In the genomic region with DNA sequence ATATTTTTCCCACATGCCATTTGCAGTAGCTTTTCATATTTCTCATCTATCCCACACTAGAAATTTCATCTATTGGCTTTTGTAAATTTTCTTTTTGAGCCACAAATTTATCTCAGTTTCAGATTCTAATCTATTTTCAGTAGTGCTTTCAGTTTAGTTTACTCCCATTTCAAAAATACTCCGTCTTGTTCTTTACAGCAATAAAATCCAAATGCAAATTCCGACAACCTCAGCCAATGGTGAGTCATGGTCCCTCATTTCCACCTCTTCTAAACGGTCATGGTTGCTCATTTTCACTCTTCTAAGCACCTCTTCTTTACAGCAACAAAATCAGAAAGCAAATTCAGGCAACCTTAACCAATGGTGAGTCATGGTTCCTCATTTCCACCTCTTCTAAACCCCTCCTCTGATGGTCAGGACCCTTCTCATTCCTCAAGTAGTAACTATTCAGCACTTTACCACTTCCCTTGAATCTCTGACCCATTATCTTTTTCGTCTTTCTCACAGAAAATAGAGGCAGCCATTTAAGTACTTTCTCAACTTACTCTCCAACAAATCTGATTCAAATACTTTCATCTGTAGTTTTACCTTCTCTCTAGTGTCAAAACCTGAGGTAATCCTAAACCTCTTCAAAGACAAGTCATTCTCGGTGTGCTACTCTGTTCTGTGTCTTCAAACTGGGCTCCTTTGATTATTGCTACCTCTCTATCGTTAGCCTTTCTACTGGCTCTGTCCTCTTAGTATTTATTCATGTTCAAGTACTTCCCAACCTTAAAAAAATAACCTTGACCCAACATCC, we compare ENCODE assay signal across 8 cellular contexts. TPM values are rescaled to one million over a fixed set of nuclear protein-coding genes. Genes with fewer than 3 reads are reported as not detected.
DNase-seq lines count a peak whose midpoint lies in the region; ATAC-seq, FAIRE-seq and TF ChIP-seq lines count a peak whose summit lies in the region.

No MANE protein-coding gene starts in this region.

- H3K4me3 Mint-ChIP-seq in naive thymus-derived CD4-positive, alpha-beta T cell: peak overlapping the region; percentile 12 to 88 (median 85)

- H2AFZ ChIP-seq in OCI-LY7 (ENCODE audit: low read length): peak overlapping the region; percentile 79; the same call in 1 of the 2 replicates

- no peaks in the 10 kb centered on the region for H4K20me1 ChIP-seq in OCI-LY7 (ENCODE audit: insufficient read depth, low read length)

- peak; percentile 27 for DNase-seq in OCI-LY7 (ENCODE audit: low spot score)
- no peak for DNase-seq in naive thymus-derived CD4-positive, alpha-beta T cell
- DNase-seq in frontal cortex (ENCODE audit: low spot score in 2 of 2): no peak
- DNase-seq in NCI-H748 treated with DMSO at 0.1 percent for 48 hours (lab: John Stamatoyannopoulos, UW): no peak
- no peak for DNase-seq in RCC 7860 (ENCODE audit: low spot score)
- no peak for DNase-seq in SJCRH30

- no peaks in the 10 kb centered on the region for H3K27me3 Mint-ChIP-seq in naive thymus-derived CD4-positive, alpha-beta T cell

- peak overlapping the region; percentile 63 for H3K4me3 ChIP-seq in OCI-LY7 (ENCODE audit: low read depth, low read length, poor library complexity, severe bottlenecking)
- peak overlapping the region; percentile 31 for H3K4me3 ChIP-seq in naive thymus-derived CD4-positive, alpha-beta T cell (ENCODE audit: low read length)
- H3K4me3 ChIP-seq in SJCRH30: no peak overlapping the region

- TSS peak; percentile 91 for BruUV-seq in OCI-LY7 (replicated peaks; lab: Mats Ljungman, UMichigan)

- CTCF ChIA-PET in OCI-LY7 (lab: Charles Lee; ENCODE audit: unreplicated experiment): no interaction called here
- CTCF ChIA-PET in naive thymus-derived CD4-positive, alpha-beta T cell (lab: Charles Lee): interaction anchor here (1.3 to 1.9 kb wide), 2 partner anchors 10 to 29 kb away, joined by 3 to 8 read pairs; no protein-coding TSS in a partner anchor

- peaks cover 65 to 100% (median 98%) of the 10 kb centered on the region in 7 donors for H3K4me1 Mint-ChIP-seq in naive thymus-derived CD4-positive, alpha-beta T cell

- H3K9me3 Mint-ChIP-seq in naive thymus-derived CD4-positive, alpha-beta T cell: peaks cover 0 to 11% (median 3%) of the 10 kb centered on the region in 11 donors

- no peak for FAIRE-seq in frontal cortex (lab: Jason Lieb, UNC)
- no peak for FAIRE-seq in RCC 7860 (lab: Jason Lieb, UNC)

- peaks cover 0 to 56% (median 20%) of the 10 kb centered on the region in 5 donors for H3K36me3 Mint-ChIP-seq in naive thymus-derived CD4-positive, alpha-beta T cell

- H3K36me3 ChIP-seq in OCI-LY7 (ENCODE audit: insufficient read depth, low read length) (peaks cover 46% of the 10 kb centered on the region), SJCRH30 (peaks cover 16% of the 10 kb centered on the region)
- peaks cover 0 to 6% (median 0%) of the 10 kb centered on the region in 3 experiments for H3K36me3 ChIP-seq in naive thymus-derived CD4-positive, alpha-beta T cell (ENCODE audit: control insufficient read depth in 2 of 3, insufficient read depth in 3 of 3, low read length in 3 of 3)

- TF ChIP-seq CTCF in OCI-LY7 (conservative IDR thresholded peaks at IDR 0.05; ENCODE audit: low read length): no peak

- peak overlapping the region; percentile 83 to 96 (median 91) for H3K27ac Mint-ChIP-seq in naive thymus-derived CD4-positive, alpha-beta T cell

- peaks cover 13% of the 10 kb centered on the region for H3K9me3 ChIP-seq in OCI-LY7 (ENCODE audit: low read length)
- peaks cover 0 to 3% (median 0%) of the 10 kb centered on the region in 3 experiments for H3K9me3 ChIP-seq in naive thymus-derived CD4-positive, alpha-beta T cell (ENCODE audit: control insufficient read depth in 2 of 3, low read length in 3 of 3)
- no peaks in the 10 kb centered on the region for H3K9me3 ChIP-seq in SJCRH30 (replicated peaks)

- ATAC-seq in GM18873 (IDR thresholded peaks at IDR 0.05; ENCODE audit: low FRiP score, unreplicated experiment) (peak; percentile 43), HG02852 (IDR thresholded peaks at IDR 0.05; ENCODE audit: unreplicated experiment) (peak; percentile 52)
- no peak for ATAC-seq in naive thymus-derived CD4-positive, alpha-beta T cell

- H3K27me3 ChIP-seq in naive thymus-derived CD4-positive, alpha-beta T cell (ENCODE audit: control insufficient read depth in 2 of 2, insufficient read depth in 2 of 2, low read length in 2 of 2): no peaks in the 10 kb centered on the region
- no peaks in the 10 kb centered on the region for H3K27me3 ChIP-seq in SJCRH30

- peak overlapping the region; percentile 88 for H3K4me2 ChIP-seq in OCI-LY7 (ENCODE audit: low read length)

- H3K79me2 ChIP-seq in OCI-LY7 (ENCODE audit: insufficient read depth, low read depth, low read length): no peaks in the 10 kb centered on the region

- H3K27ac ChIP-seq in OCI-LY7 (ENCODE audit: low read depth, low read length, poor library complexity, severe bottlenecking) (peak overlapping the region; percentile 96), SJCRH30 (no peak overlapping the region)
- H3K27ac ChIP-seq in naive thymus-derived CD4-positive, alpha-beta T cell (ENCODE audit: low read depth, low read length): peak overlapping the region; percentile 74

- intact Hi-C loops in OCI-LY7 (cut with micrococcal nuclease; ENCODE audit: unreplicated experiment): loop anchor here (1.0 to 5.0 kb wide), 5 partner anchors 33 to 398 kb away; a partner anchor contains a TSS
- intact Hi-C loops in naive thymus-derived CD4-positive, alpha-beta T cell (cut with micrococcal nuclease): loop anchor here (1.0 to 5.0 kb wide), 9 partner anchors 9 to 273 kb away; a partner anchor contains a TSS

- H3K9me2 ChIP-seq in OCI-LY7 (ENCODE audit: insufficient read depth, low read length): no peaks in the 10 kb centered on the region

- POLR2A ChIA-PET in OCI-LY7 (lab: Charles Lee): interaction anchor here (0.6 to 2.9 kb wide), 13 partner anchors 10 to 668 kb away, joined by 3 to 32 read pairs (median 5); a partner anchor contains a TSS
- POLR2A ChIA-PET in naive thymus-derived CD4-positive, alpha-beta T cell (lab: Charles Lee): interaction anchor here (1.3 to 5.8 kb wide), 4 partner anchors 9 to 33 kb away, joined by 4 to 148 read pairs (median 43); a partner anchor contains a TSS

- H3K4me1 ChIP-seq in OCI-LY7 (ENCODE audit: insufficient read depth, low read length, poor library complexity, severe bottlenecking): peaks cover 67% of the 10 kb centered on the region
- peaks cover 74 to 84% of the 10 kb centered on the region in 2 donors for H3K4me1 ChIP-seq in naive thymus-derived CD4-positive, alpha-beta T cell (ENCODE audit: control insufficient read depth in 2 of 2, insufficient read depth in 2 of 2, low read length in 2 of 2)
- H3K4me1 ChIP-seq in SJCRH30: no peaks in the 10 kb centered on the region

RNA-seq across cellular contexts. Expression of a gene that starts 34.4 kb away (rescaled TPM):
- total RNA-seq in OCI-LY7 (2014; rRNA removed; shearing (Covaris generic)): 13.8 and 15.8 TPM in 2 replicates
- total RNA-seq in OCI-LY7 (2022) (32.8 and 36.5 TPM in 2 replicates), frontal cortex (13.5 TPM)
- 10 to 100 TPM; 26.0 to 59.8 (median 57.7) TPM for total RNA-seq in naive thymus-derived CD4-positive, alpha-beta T cell
- polyA plus RNA-seq in naive thymus-derived CD4-positive, alpha-beta T cell: 10 to 100 TPM; 34.6 to 40.8 TPM
- 21.1 and 23.7 TPM in 2 replicates for total RNA-seq in SJCRH30 (2014; rRNA removed; shearing (Covaris generic))
